Comparison of ENCODE assay signal across 8 cellular contexts in the genomic region with DNA sequence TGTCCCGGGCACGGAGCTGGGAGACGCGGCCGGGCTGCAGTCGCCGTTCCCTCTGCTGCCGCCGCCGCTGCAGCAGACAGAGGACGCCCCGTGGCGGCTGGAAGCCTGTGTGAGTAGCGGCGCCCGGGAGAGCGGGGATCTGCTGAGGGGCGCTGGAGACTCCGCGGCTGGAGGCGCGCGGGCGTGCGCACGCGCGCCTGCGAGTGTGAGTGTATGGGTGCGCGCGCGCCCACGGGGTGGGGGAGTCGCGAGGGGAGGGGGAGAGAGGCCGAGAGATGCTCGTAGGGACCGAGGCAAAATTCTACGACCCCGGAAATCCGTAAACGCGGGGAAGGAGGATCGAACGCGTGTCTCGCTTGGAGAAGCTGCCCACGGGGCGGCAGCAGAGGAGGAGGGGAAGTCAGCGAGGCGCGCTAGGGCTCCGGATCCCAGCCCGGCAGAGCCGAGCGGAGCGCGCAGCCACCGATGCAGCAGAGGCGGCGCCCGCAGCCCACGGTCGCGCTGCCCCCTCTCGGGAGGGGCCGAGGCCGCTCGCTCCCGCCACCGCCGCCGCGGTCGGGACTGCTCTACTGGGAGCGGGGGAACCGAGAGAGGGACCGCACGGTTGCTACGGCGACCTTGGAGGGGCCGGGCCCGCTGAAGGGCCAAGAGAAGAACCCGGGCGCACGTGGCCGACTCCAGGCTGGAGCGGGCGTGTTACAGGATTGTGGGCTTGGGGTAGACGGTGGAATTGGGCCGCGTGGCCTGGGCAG. TPM values are rescaled to one million over a fixed set of nuclear protein-coding genes. Genes with fewer than 3 reads are reported as not detected.
DNase-seq lines count a peak whose midpoint lies in the region; ATAC-seq, FAIRE-seq and TF ChIP-seq lines count a peak whose summit lies in the region.

A gene (minus strand): TSS at position 207 of the 752 bp plus-strand sequence.

- no peaks in the 10 kb centered on the region for H3K36me3 Mint-ChIP-seq in CD4-positive, alpha-beta memory T cell
- H3K36me3 Mint-ChIP-seq in activated naive CD4-positive, alpha-beta T cell treated with anti-CD3 and anti-CD28 coated beads for 36 hours (ENCODE audit: low read depth), result no peaks in the 10 kb centered on the region
- H3K36me3 Mint-ChIP-seq in natural killer cell treated with Interleukin-12 subunit alpha and Interleukin-12 subunit beta and Interleukin-15 and Interleukin-18, amount 100 ng/mL, for 72 hours, result no peaks in the 10 kb centered on the region

- H3K9me3 Mint-ChIP-seq in CD4-positive, alpha-beta memory T cell, result peaks cover 0 to 2% (median 0%) of the 10 kb centered on the region in 8 donors
- no peaks in the 10 kb centered on the region for H3K9me3 Mint-ChIP-seq in activated naive CD4-positive, alpha-beta T cell treated with anti-CD3 and anti-CD28 coated beads for 36 hours
- H3K9me3 Mint-ChIP-seq in natural killer cell treated with Interleukin-12 subunit alpha and Interleukin-12 subunit beta and Interleukin-15 and Interleukin-18, amount 100 ng/mL, for 72 hours, result no peaks in the 10 kb centered on the region

- no peak within 1 kb of the TSS for H3K27ac ChIP-seq in CD4-positive, alpha-beta memory T cell (ENCODE audit: low read depth, low read length)
- peak within 1 kb of the TSS; percentile 75 for H3K27ac ChIP-seq in vagina

- no peaks in the 10 kb centered on the region for H3K9me3 ChIP-seq in CD4-positive, alpha-beta memory T cell (ENCODE audit: control insufficient read depth in 1 of 2, low read length in 2 of 2)
- H3K9me3 ChIP-seq in vagina, result no peaks in the 10 kb centered on the region

- peaks cover 6% of the 10 kb centered on the region for H3K4me1 ChIP-seq in CD4-positive, alpha-beta memory T cell (ENCODE audit: insufficient read depth, low read length)
- H3K4me1 ChIP-seq in vagina, result peaks cover 32% of the 10 kb centered on the region

- H3K4me3 Mint-ChIP-seq in CD4-positive, alpha-beta memory T cell, result peak within 1 kb of the TSS; percentile 76 to 89 (median 80)
- H3K4me3 Mint-ChIP-seq in activated naive CD4-positive, alpha-beta T cell treated with anti-CD3 and anti-CD28 coated beads for 36 hours, result peak within 1 kb of the TSS; percentile 76
- H3K4me3 Mint-ChIP-seq in natural killer cell treated with Interleukin-12 subunit alpha and Interleukin-12 subunit beta and Interleukin-15 and Interleukin-18, amount 100 ng/mL, for 72 hours, result peak within 1 kb of the TSS; percentile 84

- ATAC-seq in GM19438 (IDR thresholded peaks at IDR 0.05; ENCODE audit: low read depth, unreplicated experiment), result peak; percentile 54
- peak; percentile 68 to 71 for ATAC-seq in natural killer cell treated with Interleukin-12 subunit alpha and Interleukin-12 subunit beta and Interleukin-15 and Interleukin-18, amount 100 ng/mL, for 72 hours

- CTCF ChIA-PET in CD4-positive, alpha-beta memory T cell (lab: Charles Lee; ENCODE audit: partially characterized antibody), result interaction anchor here (0.5 kb wide), 1 partner anchor 348 kb away, joined by 3 read pairs; no protein-coding TSS in a partner anchor
- CTCF ChIA-PET in activated naive CD4-positive, alpha-beta T cell treated with anti-CD3 and anti-CD28 coated beads for 36 hours (lab: Charles Lee), result interaction anchor here (1.5 kb wide), 1 partner anchor 17 kb away, joined by 6 read pairs; no protein-coding TSS in a partner anchor

- no peaks in the 10 kb centered on the region for H3K36me3 ChIP-seq in CD4-positive, alpha-beta memory T cell (ENCODE audit: insufficient read depth, low read length)
- H3K36me3 ChIP-seq in vagina, result no peaks in the 10 kb centered on the region

- intact Hi-C loops in CD4-positive, alpha-beta memory T cell (cut with micrococcal nuclease), result loop anchor here (5.0 kb wide), 1 partner anchor 90 kb away; a partner anchor contains a TSS
- intact Hi-C loops in activated naive CD4-positive, alpha-beta T cell treated with anti-CD3 and anti-CD28 coated beads for 36 hours (cut with micrococcal nuclease), result loop anchor here (1.0 to 2.0 kb wide), 3 partner anchors 9 to 88 kb away; no protein-coding TSS in a partner anchor
- intact Hi-C loops in vagina (cut with DNase I), result no loop called here

- peaks cover 28 to 30% of the 10 kb centered on the region in 2 donors for H3K27me3 Mint-ChIP-seq in CD4-positive, alpha-beta memory T cell
- peaks cover 45% of the 10 kb centered on the region for H3K27me3 Mint-ChIP-seq in activated naive CD4-positive, alpha-beta T cell treated with anti-CD3 and anti-CD28 coated beads for 36 hours (ENCODE audit: low read depth)
- peaks cover 27 to 32% of the 10 kb centered on the region in 2 donors for H3K27me3 Mint-ChIP-seq in natural killer cell treated with Interleukin-12 subunit alpha and Interleukin-12 subunit beta and Interleukin-15 and Interleukin-18, amount 100 ng/mL, for 72 hours

- H3K4me1 Mint-ChIP-seq in CD4-positive, alpha-beta memory T cell, result peaks cover 6 to 16% (median 13%) of the 10 kb centered on the region in 4 donors
- H3K4me1 Mint-ChIP-seq in activated naive CD4-positive, alpha-beta T cell treated with anti-CD3 and anti-CD28 coated beads for 36 hours (ENCODE audit: low read depth), result peaks cover 9% of the 10 kb centered on the region
- H3K4me1 Mint-ChIP-seq in natural killer cell treated with Interleukin-12 subunit alpha and Interleukin-12 subunit beta and Interleukin-15 and Interleukin-18, amount 100 ng/mL, for 72 hours (ENCODE audit: low read depth in 2 of 2), result peaks cover 7 to 11% of the 10 kb centered on the region in 2 donors

- POLR2A ChIA-PET in CD4-positive, alpha-beta memory T cell (lab: Charles Lee; ENCODE audit: partially characterized antibody), result no interaction called here

- H3K27ac Mint-ChIP-seq in CD4-positive, alpha-beta memory T cell, result peak within 1 kb of the TSS in 1 of 7 donors; percentile 74
- H3K27ac Mint-ChIP-seq in activated naive CD4-positive, alpha-beta T cell treated with anti-CD3 and anti-CD28 coated beads for 36 hours, result no peak within 1 kb of the TSS
- no peak within 1 kb of the TSS for H3K27ac Mint-ChIP-seq in natural killer cell treated with Interleukin-12 subunit alpha and Interleukin-12 subunit beta and Interleukin-15 and Interleukin-18, amount 100 ng/mL, for 72 hours

- no peak for FAIRE-seq in frontal cortex (lab: Jason Lieb, UNC)

- no peak for TF ChIP-seq POLR2A in vagina (IDR thresholded peaks at IDR 0.05)

- peak within 1 kb of the TSS in 1 of 2 donors; percentile 31 for H3K4me3 ChIP-seq in CD4-positive, alpha-beta memory T cell (ENCODE audit: low read length in 2 of 2)
- peak within 1 kb of the TSS; percentile 60 to 64 for H3K4me3 ChIP-seq in vagina

- peaks cover 4% of the 10 kb centered on the region for H3K27me3 ChIP-seq in CD4-positive, alpha-beta memory T cell (ENCODE audit: insufficient read depth, low read length)
- no peaks in the 10 kb centered on the region for H3K27me3 ChIP-seq in vagina

- no peak for TF ChIP-seq CTCF in vagina (IDR thresholded peaks at IDR 0.05)

- peak in 3 of 5 donors; percentile 13 to 47 (median 16) for DNase-seq in CD4-positive, alpha-beta memory T cell
- DNase-seq in NCI-H226, result peak; percentile 73
- DNase-seq in activated naive CD4-positive, alpha-beta T cell treated with anti-CD3 and anti-CD28 coated beads for 36 hours, result peak; percentile 50
- DNase-seq in frontal cortex (ENCODE audit: low spot score in 2 of 2), result peak; percentile 76 to 86
- DNase-seq in natural killer cell treated with Interleukin-12 subunit alpha and Interleukin-12 subunit beta and Interleukin-15 and Interleukin-18, amount 100 ng/mL, for 72 hours (ENCODE audit: low spot score), result peak; percentile 60
- no peak for DNase-seq in vagina (ENCODE audit: extremely low spot score in 2 of 2)
- no peak for DNase-seq in NCI-H2029 treated with DMSO at 0.1 percent for 48 hours (lab: John Stamatoyannopoulos, UW)

RNA-seq across cellular contexts. Expression of the gene that starts here (rescaled TPM):
- not detected for total RNA-seq in CD4-positive, alpha-beta memory T cell
- not detected for polyA plus RNA-seq in CD4-positive, alpha-beta memory T cell
- total RNA-seq in activated naive CD4-positive, alpha-beta T cell treated with anti-CD3 and anti-CD28 coated beads for 36 hours, result under 1 TPM; 0.35 to 0.64 TPM
- total RNA-seq in frontal cortex, result 50.5 TPM
- total RNA-seq in natural killer cell treated with Interleukin-12 subunit alpha and Interleukin-12 subunit beta and Interleukin-15 and Interleukin-18, amount 100 ng/mL, for 72 hours, result 10 to 100 TPM in 1 of 2 donors, under 1 TPM in 1; 0.14 to 11.7 TPM
- 2.7 TPM for total RNA-seq in vagina

Comparison
In these comparisons a context has a peak if more than half of its experiments do, and no peak if none do; other contexts are left out.
1. Peak in DNase-seq in CD4-positive, alpha-beta memory T cell; RNA of the gene not detected or under 1 TPM.
2. Peak in DNase-seq in activated naive CD4-positive, alpha-beta T cell treated with anti-CD3 and anti-CD28 coated beads for 36 hours; RNA of the gene not detected or under 1 TPM.
3. DNase-seq: peak in NCI-H226 (single experiment), frontal cortex (2 of 2) and natural killer cell treated with Interleukin-12 subunit alpha and Interleukin-12 subunit beta and Interleukin-15 and Interleukin-18, amount 100 ng/mL, for 72 hours (single experiment); none in vagina (0 of 2) and NCI-H2029 treated with DMSO at 0.1 percent for 48 hours (single experiment).
4. Peak in every context shown above with its lines, with median percentiles within 50 percentile points of each other: H3K4me3 Mint-ChIP-seq.